In the genomic region with DNA sequence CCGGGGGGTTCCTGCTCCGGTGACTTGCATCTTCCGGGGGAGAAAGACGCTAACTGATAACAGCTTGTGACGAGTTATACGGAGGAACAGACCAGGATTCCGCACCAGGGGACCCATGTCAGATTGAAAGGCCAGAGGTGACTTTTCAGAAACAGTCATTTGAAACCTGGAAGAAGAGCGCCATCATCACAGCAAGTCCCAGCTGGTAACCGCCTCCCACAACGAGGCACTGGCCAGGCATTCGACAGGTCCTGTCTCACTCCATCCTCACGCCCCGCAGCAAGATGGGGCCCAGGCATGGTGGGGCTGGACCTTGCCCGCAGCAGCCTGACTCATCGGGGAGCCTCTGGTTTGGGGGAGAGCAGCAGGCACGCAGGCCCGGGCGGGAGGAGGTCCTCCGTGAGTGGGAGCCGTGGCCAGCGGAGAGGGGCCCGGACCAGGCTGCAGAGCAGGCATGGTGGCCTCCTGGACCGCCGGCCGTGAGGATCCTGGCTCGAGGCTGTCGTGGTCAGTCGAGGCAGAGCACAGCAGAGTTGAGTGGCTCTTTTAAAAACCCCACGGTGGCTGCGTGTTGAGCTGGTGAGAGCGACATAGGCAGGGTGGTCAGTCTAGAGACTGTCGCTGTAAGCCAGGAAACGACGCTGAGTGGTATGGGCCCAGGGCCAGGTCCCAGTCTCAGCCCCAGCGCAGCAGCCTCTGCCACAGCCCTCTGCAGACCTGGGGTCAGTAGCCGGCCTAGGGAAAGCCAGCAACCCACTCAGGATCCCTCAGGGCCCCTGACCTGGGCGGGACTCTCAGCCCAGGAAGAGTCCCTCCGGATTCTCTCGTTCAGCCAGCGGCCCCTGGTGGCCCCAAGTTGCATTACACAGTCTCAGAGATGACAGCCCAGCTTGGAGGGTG, we compare ENCODE assay signal across 8 cellular contexts.
DNase-seq lines count a peak whose midpoint lies in the region; ATAC-seq and TF ChIP-seq lines count a peak whose summit lies in the region.

No MANE protein-coding gene starts in this region.

- intact Hi-C loops in CD14-positive monocyte (cut with micrococcal nuclease): loop anchor here (2.0 to 5.0 kb wide), 2 partner anchors 232 to 233 kb away; no protein-coding TSS in a partner anchor
- intact Hi-C loops in activated CD8-positive, alpha-beta T cell treated with anti-CD3 and anti-CD28 coated beads for 36 hours (cut with micrococcal nuclease): loop anchor here (10.0 kb wide), 1 partner anchor 229 kb away; no protein-coding TSS in a partner anchor

- ATAC-seq in GM19035 (IDR thresholded peaks at IDR 0.05; ENCODE audit: unreplicated experiment) (peak; percentile 89), HG03135 (IDR thresholded peaks at IDR 0.05; ENCODE audit: unreplicated experiment) (peak; percentile 89), naive B cell (ENCODE audit: low read depth in 2 of 2) (peak; percentile 67 to 71)
- ATAC-seq in activated CD8-positive, alpha-beta T cell treated with anti-CD3 and anti-CD28 coated beads for 36 hours: peak; percentile 79

- peaks cover 13 to 24% (median 19%) of the 10 kb centered on the region in 3 donors for H3K27me3 Mint-ChIP-seq in CD14-positive monocyte (ENCODE audit: low read depth in 3 of 3)
- no peaks in the 10 kb centered on the region for H3K27me3 Mint-ChIP-seq in activated CD8-positive, alpha-beta T cell treated with anti-CD3 and anti-CD28 coated beads for 36 hours
- H3K27me3 Mint-ChIP-seq in naive B cell: no peaks in the 10 kb centered on the region

- peak; percentile 96 for TF ChIP-seq CTCF in CD14-positive monocyte (IDR thresholded peaks at IDR 0.05)
- TF ChIP-seq CTCF in activated CD8-positive, alpha-beta T cell treated with anti-CD3 and anti-CD28 coated beads for 36 hours (IDR thresholded peaks at IDR 0.05): peak; percentile 90

- H3K4me1 Mint-ChIP-seq in CD14-positive monocyte (peaks cover 19% of the 10 kb centered on the region), naive B cell (peaks cover 36 to 50% (median 47%) of the 10 kb centered on the region in 3 donors)
- H3K4me1 Mint-ChIP-seq in activated CD8-positive, alpha-beta T cell treated with anti-CD3 and anti-CD28 coated beads for 36 hours (ENCODE audit: low read depth): peaks cover 16% of the 10 kb centered on the region

- DNase-seq in CD14-positive monocyte (ENCODE audit: low spot score): peak; percentile 65
- DNase-seq in NCI-H2227 treated with DMSO at 0.1 percent for 48 hours (lab: John Stamatoyannopoulos, UW): peak; percentile 25
- DNase-seq in activated CD8-positive, alpha-beta T cell treated with anti-CD3 and anti-CD28 coated beads for 36 hours: peak; percentile 86
- DNase-seq in epidermal melanocyte (ENCODE audit: insufficient read length, low spot score): peak; percentile 92
- DNase-seq in naive B cell: peak; percentile 80
- DNase-seq in stimulated activated CD8-positive, alpha-beta memory T cell treated with anti-CD3 and anti-CD28 coated beads, Interleukin-7, amount 100 ng/mL, for 48 hours (ENCODE audit: extremely low read depth in 1 of 2, low read depth in 1 of 2): peak; percentile 39 to 53

- H3K36me3 Mint-ChIP-seq in CD14-positive monocyte (peaks cover 74 to 87% of the 10 kb centered on the region in 2 donors), naive B cell (peaks cover 0 to 6% of the 10 kb centered on the region in 2 donors)
- peaks cover 12% of the 10 kb centered on the region for H3K36me3 Mint-ChIP-seq in activated CD8-positive, alpha-beta T cell treated with anti-CD3 and anti-CD28 coated beads for 36 hours (ENCODE audit: low read depth)

- CTCF ChIA-PET in activated CD8-positive, alpha-beta T cell treated with anti-CD3 and anti-CD28 coated beads for 36 hours (lab: Charles Lee): interaction anchor here (0.6 to 2.6 kb wide), 19 partner anchors 11 to 298 kb away, joined by 3 to 40 read pairs (median 3); no protein-coding TSS in a partner anchor

- H3K27ac Mint-ChIP-seq in CD14-positive monocyte: peak overlapping the region in 3 of 7 donors; percentile 3 to 60 (median 56)
- H3K27ac Mint-ChIP-seq in activated CD8-positive, alpha-beta T cell treated with anti-CD3 and anti-CD28 coated beads for 36 hours: peak overlapping the region; percentile 82
- peak overlapping the region; percentile 89 to 99 (median 97) for H3K27ac Mint-ChIP-seq in naive B cell

- POLR2A ChIA-PET in activated CD8-positive, alpha-beta T cell treated with anti-CD3 and anti-CD28 coated beads for 36 hours (lab: Charles Lee): interaction anchor here (0.8 to 1.0 kb wide), 3 partner anchors 17 to 234 kb away, joined by 3 to 5 read pairs (median 4); no protein-coding TSS in a partner anchor

- H3K9me3 Mint-ChIP-seq in CD14-positive monocyte (peaks cover 0 to 3% (median 0%) of the 10 kb centered on the region in 7 donors), naive B cell (peaks cover 0 to 5% (median 0%) of the 10 kb centered on the region in 7 donors)
- no peaks in the 10 kb centered on the region for H3K9me3 Mint-ChIP-seq in activated CD8-positive, alpha-beta T cell treated with anti-CD3 and anti-CD28 coated beads for 36 hours

- H3K4me3 Mint-ChIP-seq in CD14-positive monocyte (peak overlapping the region in 1 of 2 donors; percentile 12), naive B cell (peak overlapping the region; percentile 80 to 93 (median 88))
- H3K4me3 Mint-ChIP-seq in activated CD8-positive, alpha-beta T cell treated with anti-CD3 and anti-CD28 coated beads for 36 hours: peak overlapping the region; percentile 0

Comparison
In these comparisons a context has a peak if more than half of its experiments do, and no peak if none do; other contexts are left out.
1. Peak in every context shown above with its lines: DNase-seq and ATAC-seq.
2. DNase-seq: peak in every context shown above with its lines; median percentile 92 in epidermal melanocyte; 86 in activated CD8-positive, alpha-beta T cell treated with anti-CD3 and anti-CD28 coated beads for 36 hours; 80 in naive B cell; 65 in CD14-positive monocyte; 46 in stimulated activated CD8-positive, alpha-beta memory T cell treated with anti-CD3 and anti-CD28 coated beads, Interleukin-7, amount 100 ng/mL, for 48 hours; 25 in NCI-H2227 treated with DMSO at 0.1 percent for 48 hours.